ENCODE assay signal across 8 cellular contexts in the genomic region with DNA sequence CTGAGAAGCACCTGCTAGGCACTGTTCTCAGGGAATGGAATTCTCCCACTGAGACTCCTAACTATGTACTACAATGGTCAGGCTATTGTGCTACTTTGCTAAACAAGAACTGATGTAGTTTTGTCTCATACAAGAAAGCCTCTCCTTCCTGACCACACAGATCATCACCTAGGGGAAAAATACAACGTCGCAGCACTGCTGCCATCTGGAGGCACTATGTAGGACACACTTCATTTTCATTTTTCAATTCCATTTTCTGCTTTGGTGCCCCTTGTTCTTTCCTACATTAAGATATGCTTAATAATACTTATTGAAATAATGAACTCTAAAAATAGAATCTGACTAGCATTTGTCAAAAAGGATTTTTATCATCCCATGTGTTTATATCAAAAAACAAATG. TPM values are rescaled to one million over a fixed set of nuclear protein-coding genes. Genes with fewer than 3 reads are reported as not detected.
A peak's percentile ranks its signal among the peaks of the same experiment; 100 is the strongest.
DNase-seq lines count a peak whose midpoint lies in the region; ATAC-seq, FAIRE-seq and TF ChIP-seq lines count a peak whose summit lies in the region.

No MANE protein-coding gene starts in this region.

- H3K4me1 Mint-ChIP-seq in Caco-2 (ENCODE audit: low read depth, unreplicated experiment): peaks cover 15% of the 10 kb centered on the region

- DNase-seq in Caco-2: peak in 1 of 2 experiments; percentile 29
- peak; percentile 15 for DNase-seq in NCI-H446 treated with DMSO at 0.1 percent for 48 hours (lab: John Stamatoyannopoulos, UW)
- DNase-seq in bronchial epithelial cell (ENCODE audit: low read depth): peak; percentile 35
- DNase-seq in medulla oblongata (ENCODE audit: extremely low spot score): peak; percentile 70
- no peak for DNase-seq in ecto neural progenitor cell (ENCODE audit: low spot score)
- DNase-seq in NCI-H226: no peak

- no peaks in the 10 kb centered on the region for H3K9me3 Mint-ChIP-seq in Caco-2 (ENCODE audit: unreplicated experiment)

- BruUV-seq in Caco-2 (replicated peaks; lab: Mats Ljungman, UMichigan): no TSS peak

- FAIRE-seq in bronchial epithelial cell (lab: Jason Lieb, UNC): no peak

- POLR2A ChIA-PET in Caco-2 (lab: Charles Lee): no interaction called here

- H3K27ac Mint-ChIP-seq in Caco-2 (ENCODE audit: unreplicated experiment): no peak overlapping the region

- CTCF ChIA-PET in Caco-2 (lab: Charles Lee): interaction anchor here (1.0 kb wide), 1 partner anchor 20 kb away, joined by 5 read pairs; no protein-coding TSS in a partner anchor

- no peaks in the 10 kb centered on the region for H3K27me3 ChIP-seq in Caco-2 (replicated peaks; ENCODE audit: control insufficient read depth, insufficient read depth, low read length)
- no peaks in the 10 kb centered on the region for H3K27me3 ChIP-seq in bronchial epithelial cell (ENCODE audit: control insufficient read depth, insufficient read depth, low read length)

- intact Hi-C loops in Caco-2 (cut with micrococcal nuclease; ENCODE audit: unreplicated experiment): loop anchor here (1.0 kb wide), 1 partner anchor 46 kb away; no protein-coding TSS in a partner anchor

- no peaks in the 10 kb centered on the region for H3K27me3 Mint-ChIP-seq in Caco-2 (ENCODE audit: insufficient read depth, unreplicated experiment)

- ATAC-seq in GM18868 (IDR thresholded peaks at IDR 0.05; ENCODE audit: unreplicated experiment): peak; percentile 81
- peak; percentile 51 for ATAC-seq in HG02970 (IDR thresholded peaks at IDR 0.05; ENCODE audit: low FRiP score, unreplicated experiment)

- no peaks in the 10 kb centered on the region for H3K4me1 ChIP-seq in Caco-2

- H3K36me3 ChIP-seq in Caco-2 (ENCODE audit: control insufficient read depth, insufficient read depth, low read length): peaks cover 4% of the 10 kb centered on the region
- peaks cover 16% of the 10 kb centered on the region for H3K36me3 ChIP-seq in bronchial epithelial cell (ENCODE audit: control insufficient read depth, insufficient read depth, low read length)

- peaks cover 76% of the 10 kb centered on the region for H3K36me3 Mint-ChIP-seq in Caco-2 (ENCODE audit: insufficient read depth, unreplicated experiment)

- H3K4me3 ChIP-seq in Caco-2 (ENCODE audit: low read depth, low read length) (no peak overlapping the region), bronchial epithelial cell (ENCODE audit: low read depth, low read length) (no peak overlapping the region)

- no peaks in the 10 kb centered on the region for H3K9me3 ChIP-seq in Caco-2

- TF ChIP-seq CTCF in Caco-2 (IDR thresholded peaks at IDR 0.05; ENCODE audit: insufficient read depth in 1 of 2, low read depth in 1 of 2, low read length in 1 of 2, severe bottlenecking in 1 of 2, unreplicated experiment in 1 of 2): peak; percentile 72 to 73
- TF ChIP-seq CTCF in bronchial epithelial cell (IDR thresholded peaks at IDR 0.05; ENCODE audit: insufficient read depth, low read length, severe bottlenecking): peak; percentile 58

- H3K4me3 Mint-ChIP-seq in Caco-2 (ENCODE audit: unreplicated experiment): no peak overlapping the region

RNA-seq across cellular contexts. Expression of a gene that starts 21.1 kb away (rescaled TPM):
- 75.6 and 85.0 TPM in 2 replicates for total RNA-seq in Caco-2 (2022)
- total RNA-seq in bronchial epithelial cell: 9.5 and 14.8 TPM in 2 replicates

RNA-seq across cellular contexts. Expression of a gene that starts 21.5 kb away (rescaled TPM):
- 35.8 and 38.1 TPM in 2 replicates for total RNA-seq in Caco-2 (2022)
- total RNA-seq in bronchial epithelial cell: 9.0 and 10.0 TPM in 2 replicates

RNA-seq across cellular contexts. Expression of a gene that starts 26.2 kb away (rescaled TPM):
- total RNA-seq in Caco-2 (2022): 0.16 and 0.43 TPM in 2 replicates
- not detected in 2 replicates for total RNA-seq in bronchial epithelial cell

Comparison
In these comparisons a context has a peak if more than half of its experiments do, and no peak if none do; other contexts are left out.
1. DNase-seq: peak in NCI-H446 treated with DMSO at 0.1 percent for 48 hours (single experiment), bronchial epithelial cell (single experiment) and medulla oblongata (single experiment); none in ecto neural progenitor cell (single experiment) and NCI-H226 (single experiment).